17 cellular contexts compared by ENCODE assay signal in the genomic region with DNA sequence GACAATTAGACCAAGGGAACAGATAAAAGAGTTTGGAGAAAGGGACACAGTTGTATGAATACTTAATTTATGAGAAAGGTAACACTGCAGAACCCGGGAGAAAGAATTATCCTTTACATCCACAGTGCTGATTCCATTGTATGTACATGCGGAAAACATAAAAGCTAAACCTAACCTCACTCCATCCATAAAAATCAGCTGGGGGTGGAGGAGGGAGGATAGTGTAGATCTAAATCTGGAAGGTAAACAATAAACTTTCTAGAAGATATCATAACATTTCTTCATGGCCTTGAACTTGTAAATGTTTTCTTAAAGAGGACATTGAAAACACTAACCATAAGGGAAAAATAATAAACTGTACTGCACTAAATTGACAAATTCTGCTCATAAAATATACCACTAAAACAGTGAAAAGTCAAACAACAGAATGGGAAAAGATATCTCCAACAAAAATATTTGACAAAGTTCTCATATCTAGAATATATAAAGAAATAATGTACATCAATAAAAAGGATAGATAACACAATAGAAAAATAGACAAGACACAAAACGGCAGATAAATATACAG.
DNase-seq lines count a peak whose midpoint lies in the region; ATAC-seq, FAIRE-seq and TF ChIP-seq lines count a peak whose summit lies in the region.
"Had no signal": no experiment of that assay in that cellular context is flagged by ENCODE, and none has a peak within 500 bp of the region (broad histone marks: within the 10 kb centered on the region; RNA-seq: fewer than 3 reads in every experiment).

No MANE protein-coding gene starts in this region.

- H3K9me3 ChIP-seq in breast epithelium, result no peaks in the 10 kb centered on the region
- H3K9me3 ChIP-seq in astrocyte (ENCODE audit: insufficient read depth, low read depth, low read length), result no peaks in the 10 kb centered on the region
- no peaks in the 10 kb centered on the region for H3K9me3 ChIP-seq in prostate gland
- H3K9me3 ChIP-seq: BLaER1 treated with 17β-estradiol and CSF1 and Interleukin-3, amounts not matched to agents 10 nM and 100 nM; HAP-1 had no signal

- no peaks in the 10 kb centered on the region for H3K36me3 ChIP-seq in breast epithelium
- H3K36me3 ChIP-seq in astrocyte (ENCODE audit: insufficient read depth, low read length), result no peaks in the 10 kb centered on the region
- no peaks in the 10 kb centered on the region for H3K36me3 ChIP-seq in prostate gland
- H3K36me3 ChIP-seq: BLaER1 treated with 17β-estradiol and CSF1 and Interleukin-3, amounts not matched to agents 10 nM and 100 nM; HAP-1 had no signal

- no peaks in the 10 kb centered on the region for H3K9me3 Mint-ChIP-seq in MCF 10A (ENCODE audit: unreplicated experiment)
- H3K9me3 Mint-ChIP-seq in astrocyte (ENCODE audit: unreplicated experiment), result peaks cover 2% of the 10 kb centered on the region
- H3K9me3 Mint-ChIP-seq: CD8-positive, alpha-beta T cell; IgD-negative memory B cell had no signal

- H3K4me1 Mint-ChIP-seq in MCF 10A (ENCODE audit: insufficient read depth, unreplicated experiment) (no peaks in the 10 kb centered on the region), astrocyte (ENCODE audit: low read depth, unreplicated experiment) (peaks cover 9% of the 10 kb centered on the region)
- H3K4me1 Mint-ChIP-seq: IgD-negative memory B cell had no signal

- no peak for DNase-seq in MCF 10A (ENCODE audit: unreplicated experiment)
- DNase-seq in breast epithelium (ENCODE audit: low spot score in 2 of 2), result no peak
- DNase-seq in astrocyte (ENCODE audit: low read depth), result no peak
- DNase-seq in left colon, result no peak
- no peak for DNase-seq in prostate gland (ENCODE audit: low spot score)
- no peak for DNase-seq in SHP77 treated with DMSO at 0.1 percent for 48 hours (lab: John Stamatoyannopoulos, UW)
- DNase-seq in substantia nigra (lab: John Stamatoyannopoulos, UW), result no peak
- DNase-seq: Calu3; CD8-positive, alpha-beta T cell; DMS79 treated with DMSO at 0.1 percent for 48 hours; GF-D8; GM23248 had no signal

- intact Hi-C loops in MCF 10A (cut with micrococcal nuclease) (no loop called here), breast epithelium (cut with DNase I; ENCODE audit: low total_unique reads) (no loop called here), left colon (cut with DNase I, micrococcal nuclease) (no loop called here), prostate gland (cut with DNase I) (no loop called here)

- no peak for TF ChIP-seq POLR2A in breast epithelium (IDR thresholded peaks at IDR 0.05)
- no peak for TF ChIP-seq POLR2A in prostate gland (IDR thresholded peaks at IDR 0.05)

- CTCF ChIA-PET in MCF 10A (lab: Yijun Ruan, JAX), result no interaction called here

- no peaks in the 10 kb centered on the region for H4K20me1 ChIP-seq in astrocyte (ENCODE audit: insufficient read depth, low read length)
- H4K20me1 ChIP-seq: BLaER1 treated with 17β-estradiol and CSF1 and Interleukin-3, amounts not matched to agents 10 nM and 100 nM had no signal

- peak; percentile 64 for FAIRE-seq in astrocyte (lab: Jason Lieb, UNC)
- FAIRE-seq: HepG2 had no signal

- H3K4me3 Mint-ChIP-seq in MCF 10A (ENCODE audit: unreplicated experiment) (no peak overlapping the region), astrocyte (ENCODE audit: unreplicated experiment) (no peak overlapping the region)
- H3K4me3 Mint-ChIP-seq: CD8-positive, alpha-beta T cell; IgD-negative memory B cell had no signal

- H3K79me2 ChIP-seq in astrocyte (ENCODE audit: insufficient read depth, low read length), result no peaks in the 10 kb centered on the region

- H3K36me3 Mint-ChIP-seq in MCF 10A (ENCODE audit: insufficient read depth, unreplicated experiment) (no peaks in the 10 kb centered on the region), astrocyte (ENCODE audit: low read depth, unreplicated experiment) (no peaks in the 10 kb centered on the region)
- H3K36me3 Mint-ChIP-seq: CD8-positive, alpha-beta T cell had no signal

- H2AFZ ChIP-seq in astrocyte (ENCODE audit: low read depth, low read length), result no peak overlapping the region
- H2AFZ ChIP-seq: GM23248 had no signal

- peak; percentile 80 for ATAC-seq in left colon
- ATAC-seq: CD8-positive, alpha-beta T cell; HepG2 had no signal

- 39% methylated on average over 3 of the region's 3 CpGs for WGBS in prostate gland

- POLR2A ChIA-PET in MCF 10A (lab: Yijun Ruan, JAX), result interaction anchor here (0.7 to 1.0 kb wide), 3 partner anchors 13 to 1551 kb away, joined by 3 to 4 read pairs (median 3); no protein-coding TSS in a partner anchor

- peak overlapping the region; percentile 37 for H3K27ac Mint-ChIP-seq in MCF 10A (ENCODE audit: low read depth, unreplicated experiment)
- no peak overlapping the region for H3K27ac Mint-ChIP-seq in astrocyte (ENCODE audit: unreplicated experiment)
- H3K27ac Mint-ChIP-seq: CD8-positive, alpha-beta T cell had no signal

- no peaks in the 10 kb centered on the region for H3K27me3 ChIP-seq in breast epithelium
- no peaks in the 10 kb centered on the region for H3K27me3 ChIP-seq in astrocyte (ENCODE audit: insufficient read depth, low read length)
- H3K27me3 ChIP-seq in prostate gland (replicated peaks; ENCODE audit: insufficient read depth), result no peaks in the 10 kb centered on the region
- H3K27me3 ChIP-seq: BLaER1 treated with 17β-estradiol and CSF1 and Interleukin-3, amounts not matched to agents 10 nM and 100 nM had no signal

- H3K4me1 ChIP-seq in breast epithelium (no peaks in the 10 kb centered on the region), astrocyte (ENCODE audit: insufficient read depth, low read length) (no peaks in the 10 kb centered on the region), prostate gland (replicated peaks) (peaks cover 6% of the 10 kb centered on the region)
- H3K4me1 ChIP-seq: BLaER1 treated with 17β-estradiol and CSF1 and Interleukin-3, amounts not matched to agents 10 nM and 100 nM had no signal

- H3K27ac ChIP-seq in breast epithelium, result no peak overlapping the region
- H3K27ac ChIP-seq in astrocyte (ENCODE audit: low read depth, low read length), result no peak overlapping the region
- H3K27ac ChIP-seq in prostate gland, result no peak overlapping the region
- H3K27ac ChIP-seq in substantia nigra (ENCODE audit: low read depth, low read length, poor library complexity, severe bottlenecking), result no peak overlapping the region
- H3K27ac ChIP-seq: 22Rv1; BLaER1 treated with 17β-estradiol and CSF1 and Interleukin-3, amounts not matched to agents 10 nM and 100 nM; GM23248 had no signal

- H3K4me3 ChIP-seq in breast epithelium, result no peak overlapping the region
- H3K4me3 ChIP-seq in astrocyte (ENCODE audit: insufficient read depth, low read depth, low read length), result no peak overlapping the region
- no peak overlapping the region for H3K4me3 ChIP-seq in prostate gland
- H3K4me3 ChIP-seq: BLaER1 treated with 17β-estradiol and CSF1 and Interleukin-3, amounts not matched to agents 10 nM and 100 nM; GM23248; HAP-1 had no signal

- H3K4me2 ChIP-seq in astrocyte (ENCODE audit: low read length), result no peak overlapping the region
- H3K4me2 ChIP-seq: BLaER1 treated with 17β-estradiol and CSF1 and Interleukin-3, amounts not matched to agents 10 nM and 100 nM had no signal

- BruUV-seq in MCF 10A (replicated peaks; lab: Mats Ljungman, UMichigan), result no TSS peak

- TF ChIP-seq CTCF in MCF 10A (IDR thresholded peaks at IDR 0.05; ENCODE audit: unreplicated experiment), result no peak
- no peak for TF ChIP-seq CTCF in breast epithelium (IDR thresholded peaks at IDR 0.05)
- no peak for TF ChIP-seq CTCF in astrocyte (IDR thresholded peaks at IDR 0.05; ENCODE audit: insufficient read depth, low read depth, low read length)
- no peak for TF ChIP-seq CTCF in prostate gland (IDR thresholded peaks at IDR 0.05)

- H3K9ac ChIP-seq in astrocyte (ENCODE audit: low read length), result no peak overlapping the region
- H3K9ac ChIP-seq: BLaER1 treated with 17β-estradiol and CSF1 and Interleukin-3, amounts not matched to agents 10 nM and 100 nM; GM23248 had no signal

- H3K27me3 Mint-ChIP-seq in MCF 10A (ENCODE audit: insufficient read depth, unreplicated experiment), result no peaks in the 10 kb centered on the region
- H3K27me3 Mint-ChIP-seq in astrocyte (ENCODE audit: low read depth, unreplicated experiment), result no peaks in the 10 kb centered on the region
- H3K27me3 Mint-ChIP-seq: IgD-negative memory B cell had no signal
